In genomic region chr18:39962546-39962945, GRCh38 we compare ENCODE assay signal across 15 cellular contexts.
DNase-seq lines count a peak whose midpoint lies in the region; ATAC-seq and TF ChIP-seq lines count a peak whose summit lies in the region.
"Had no signal": no experiment of that assay in that cellular context is flagged by ENCODE, and none has a peak within 500 bp of the region (broad histone marks: within the 10 kb centered on the region; RNA-seq: fewer than 3 reads in every experiment).

No MANE protein-coding gene starts in this region.

- no peaks in the 10 kb centered on the region for H3K9me3 Mint-ChIP-seq in osteocyte (ENCODE audit: unreplicated experiment)
- H3K9me3 Mint-ChIP-seq: H9 had no signal

- no peaks in the 10 kb centered on the region for H3K27me3 Mint-ChIP-seq in osteocyte (ENCODE audit: unreplicated experiment)
- H3K27me3 Mint-ChIP-seq: B cell had no signal

- in situ Hi-C loops in mammary epithelial cell (cut with MboI; ENCODE audit: low sequenced_read_pairs in 2 of 2): no loop called here

- H3K9me2 ChIP-seq in PC-3 (replicated peaks; ENCODE audit: low read length): no peaks in the 10 kb centered on the region

- WGBS in mammary epithelial cell (ENCODE audit: low coverage, missing lambda C conversion rate): 11% methylated on average over 2 of the region's 2 CpGs

- no peaks in the 10 kb centered on the region for H3K79me2 ChIP-seq in PC-3 (ENCODE audit: low read length)
- no peaks in the 10 kb centered on the region for H3K79me2 ChIP-seq in mammary epithelial cell (ENCODE audit: insufficient read depth, low read length)

- H3K36me3 Mint-ChIP-seq in osteocyte (ENCODE audit: unreplicated experiment): no peaks in the 10 kb centered on the region
- H3K36me3 Mint-ChIP-seq: CD8-positive, alpha-beta T cell had no signal

- H3K4me1 Mint-ChIP-seq in osteocyte (ENCODE audit: unreplicated experiment): peaks cover 13% of the 10 kb centered on the region
- H3K4me1 Mint-ChIP-seq: B cell had no signal

- no TSS peak for BruUV-seq in PC-3 (replicated peaks; lab: Mats Ljungman, UMichigan)
- no TSS peak for BruUV-seq in mammary epithelial cell (replicated peaks; lab: Mats Ljungman, UMichigan)

- H4K20me1 ChIP-seq in PC-3 (ENCODE audit: low read length) (no peaks in the 10 kb centered on the region), mammary epithelial cell (ENCODE audit: insufficient read depth, low read length) (no peaks in the 10 kb centered on the region)
- H4K20me1 ChIP-seq: BLaER1 treated with 17β-estradiol and CSF1 and Interleukin-3, amounts not matched to agents 10 nM and 100 nM had no signal

- dilution Hi-C loops in mammary epithelial cell (cut with HindIII; ENCODE audit: low sequenced_read_pairs): no loop called here

- H3K4me1 ChIP-seq in PC-3 (ENCODE audit: insufficient read depth, low read length): peaks cover 16% of the 10 kb centered on the region
- H3K4me1 ChIP-seq in mammary epithelial cell (ENCODE audit: insufficient read depth, low read length): peaks cover 40% of the 10 kb centered on the region
- H3K4me1 ChIP-seq in foreskin keratinocyte: peaks cover 40% of the 10 kb centered on the region
- H3K4me1 ChIP-seq: BLaER1 treated with 17β-estradiol and CSF1 and Interleukin-3, amounts not matched to agents 10 nM and 100 nM had no signal

- DNase-seq in PC-3 (peak; percentile 52), mammary epithelial cell (peak; percentile 35), foreskin keratinocyte (peak in 1 of 2 donors; percentile 77), osteocyte (ENCODE audit: extremely low spot score, unreplicated experiment) (no peak), caudate nucleus (lab: John Stamatoyannopoulos, UW) (no peak)
- no peak for DNase-seq in activated CD8-positive, alpha-beta memory T cell treated with anti-CD3 and anti-CD28 coated beads for 24 hours
- DNase-seq: Calu3; CD8-positive, alpha-beta T cell; DMS79 treated with DMSO at 0.1 percent for 48 hours; GF-D8; H9 had no signal

- no peaks in the 10 kb centered on the region for H3K36me3 ChIP-seq in PC-3 (ENCODE audit: low read depth, low read length)
- no peaks in the 10 kb centered on the region for H3K36me3 ChIP-seq in mammary epithelial cell (ENCODE audit: insufficient read depth, low read length)
- H3K36me3 ChIP-seq: BLaER1 treated with 17β-estradiol and CSF1 and Interleukin-3, amounts not matched to agents 10 nM and 100 nM had no signal

- H3K9me3 ChIP-seq in PC-3 (ENCODE audit: low read length): no peaks in the 10 kb centered on the region
- no peaks in the 10 kb centered on the region for H3K9me3 ChIP-seq in mammary epithelial cell (replicated peaks; ENCODE audit: insufficient read depth, low read length)
- H3K9me3 ChIP-seq: BLaER1 treated with 17β-estradiol and CSF1 and Interleukin-3, amounts not matched to agents 10 nM and 100 nM had no signal

- CTCF ChIA-PET in PC-3 (lab: Charles Lee): no interaction called here
- CTCF ChIA-PET in mammary epithelial cell (lab: Charles Lee; ENCODE audit: low non-redundant PET): no interaction called here

- H3K4me3 Mint-ChIP-seq in osteocyte (ENCODE audit: unreplicated experiment): no peak overlapping the region
- H3K4me3 Mint-ChIP-seq: B cell; CD8-positive, alpha-beta T cell; H9 had no signal

- ATAC-seq in PC-3 (no peak), foreskin keratinocyte (peak; percentile 49), GM18909 (IDR thresholded peaks at IDR 0.05; ENCODE audit: poor library complexity, unreplicated experiment) (no peak)
- ATAC-seq: CD8-positive, alpha-beta T cell had no signal

- no peaks in the 10 kb centered on the region for H3K27me3 ChIP-seq in PC-3 (ENCODE audit: low read length)
- no peaks in the 10 kb centered on the region for H3K27me3 ChIP-seq in mammary epithelial cell (ENCODE audit: insufficient read depth, low read length)
- no peaks in the 10 kb centered on the region for H3K27me3 ChIP-seq in foreskin keratinocyte
- H3K27me3 ChIP-seq: BLaER1 treated with 17β-estradiol and CSF1 and Interleukin-3, amounts not matched to agents 10 nM and 100 nM had no signal

- H3F3A ChIP-seq in PC-3 (ENCODE audit: low read length, unreplicated experiment): no peaks in the 10 kb centered on the region

- no peak overlapping the region for H3K27ac ChIP-seq in PC-3 (ENCODE audit: low read length)
- H3K27ac ChIP-seq in mammary epithelial cell (ENCODE audit: insufficient read depth, low read depth, low read length): peak overlapping the region; percentile 91
- peak overlapping the region; percentile 86 for H3K27ac ChIP-seq in foreskin keratinocyte
- no peak overlapping the region for H3K27ac ChIP-seq in caudate nucleus (ENCODE audit: low read depth, low read length)
- H3K27ac ChIP-seq: BLaER1 treated with 17β-estradiol and CSF1 and Interleukin-3, amounts not matched to agents 10 nM and 100 nM; HL-60 had no signal

- H3K9ac ChIP-seq in PC-3 (ENCODE audit: low read length) (no peak overlapping the region), mammary epithelial cell (ENCODE audit: insufficient read depth, low read length) (no peak overlapping the region)
- H3K9ac ChIP-seq: BLaER1 treated with 17β-estradiol and CSF1 and Interleukin-3, amounts not matched to agents 10 nM and 100 nM had no signal

- H3K27ac Mint-ChIP-seq in osteocyte (ENCODE audit: unreplicated experiment): peak overlapping the region; percentile 40
- H3K27ac Mint-ChIP-seq: B cell; CD8-positive, alpha-beta T cell; H9 had no signal

- intact Hi-C loops in PC-3 (cut with micrococcal nuclease): no loop called here
- intact Hi-C loops in mammary epithelial cell (cut with micrococcal nuclease): loop anchor here (10.0 kb wide), 1 partner anchor 168 kb away; no protein-coding TSS in a partner anchor

- H3K4me3 ChIP-seq in PC-3 (ENCODE audit: low read length) (no peak overlapping the region), mammary epithelial cell (replicated peaks in 1 of 3; ENCODE audit: insufficient read depth in 1 of 3, low read depth in 2 of 3, low read length in 3 of 3) (no peak overlapping the region)
- H3K4me3 ChIP-seq: BLaER1 treated with 17β-estradiol and CSF1 and Interleukin-3, amounts not matched to agents 10 nM and 100 nM had no signal

- H3K4me2 ChIP-seq in PC-3 (ENCODE audit: low read length): no peak overlapping the region
- H3K4me2 ChIP-seq in mammary epithelial cell (ENCODE audit: insufficient read depth, low read depth, low read length): no peak overlapping the region
- H3K4me2 ChIP-seq: BLaER1 treated with 17β-estradiol and CSF1 and Interleukin-3, amounts not matched to agents 10 nM and 100 nM had no signal

- POLR2A ChIA-PET in PC-3 (lab: Charles Lee; ENCODE audit: unreplicated experiment): no interaction called here

- H2AFZ ChIP-seq in PC-3 (ENCODE audit: low read length) (no peak overlapping the region), mammary epithelial cell (ENCODE audit: low read depth, low read length) (no peak overlapping the region)

- TF ChIP-seq CTCF in PC-3 (conservative IDR thresholded peaks at IDR 0.05; ENCODE audit: low read depth, low read length): no peak
- no peak for TF ChIP-seq CTCF in mammary epithelial cell (conservative IDR thresholded peaks at IDR 0.05 in 1 of 2, IDR thresholded peaks at IDR 0.05 in 1 of 2; ENCODE audit: extremely low read depth in 1 of 2, insufficient read depth in 1 of 2, low read depth in 1 of 2, low read length in 2 of 2)
- TF ChIP-seq CTCF in foreskin keratinocyte (conservative IDR thresholded peaks at IDR 0.05): no peak
- TF ChIP-seq CTCF in osteocyte (IDR thresholded peaks at IDR 0.05): no peak

Comparison
In these comparisons a context has a peak if more than half of its experiments do, and no peak if none do; other contexts are left out.
1. DNase-seq: peak in PC-3 (single experiment) and mammary epithelial cell (single experiment); none in osteocyte (single experiment), caudate nucleus (0 of 61) and activated CD8-positive, alpha-beta memory T cell treated with anti-CD3 and anti-CD28 coated beads for 24 hours (single experiment).
2. H3K27ac ChIP-seq: peak in mammary epithelial cell (single experiment) and foreskin keratinocyte (single experiment); none in PC-3 (single experiment) and caudate nucleus (single experiment).